Comparison of ENCODE assay signal across 8 cellular contexts in genomic region chr10:96374985-96375830, GRCh38. TPM values are rescaled to one million over a fixed set of nuclear protein-coding genes. Genes with fewer than 3 reads are reported as not detected.
DNase-seq lines count a peak whose midpoint lies in the region; ATAC-seq and TF ChIP-seq lines count a peak whose summit lies in the region.

No MANE protein-coding gene starts in this region.

- H3K27ac ChIP-seq in AG04450 (ENCODE audit: low read depth, low read length) (no peak overlapping the region), coronary artery (no peak overlapping the region)

- CTCF ChIA-PET in AG04450 (lab: Charles Lee), result interaction anchor here (0.6 to 2.3 kb wide), 26 partner anchors 8 to 859 kb away, joined by 3 to 24 read pairs (median 4); partner anchors contain the start of genes TLL2 and ZNF518A

- no peaks in the 10 kb centered on the region for H3K9me3 ChIP-seq in AG04450 (ENCODE audit: control insufficient read depth, insufficient read depth, low read length)

- TF ChIP-seq CTCF in AG04450 (IDR thresholded peaks at IDR 0.05; ENCODE audit: low read depth, low read length) (peak; percentile 95), coronary artery (IDR thresholded peaks at IDR 0.05) (peak; percentile 98)

- peak; percentile 77 for ATAC-seq in GM18867 (IDR thresholded peaks at IDR 0.05; ENCODE audit: unreplicated experiment)
- peak; percentile 75 for ATAC-seq in HG03159 (IDR thresholded peaks at IDR 0.05; ENCODE audit: unreplicated experiment)

- DNase-seq in AG04450 (ENCODE audit: low read depth, low spot score), result peak; percentile 46
- peak; percentile 44 to 86 for DNase-seq in NCI-H446 (lab: John Stamatoyannopoulos, UW)
- DNase-seq in activated CD4-positive, alpha-beta T cell treated with anti-CD3 and anti-CD28 coated beads for 4 hours, result peak; percentile 57 to 69
- peak; percentile 81 for DNase-seq in coronary artery (ENCODE audit: low spot score)
- peak; percentile 96 for DNase-seq in left kidney (ENCODE audit: low read depth, low spot score)
- DNase-seq in stimulated activated CD4-positive, alpha-beta T cell treated with anti-CD3 and anti-CD28 coated beads, Interleukin-2, amount 100 ng/mL, for 24 hours, result peak; percentile 81 to 83

- POLR2A ChIA-PET in AG04450 (lab: Yijun Ruan, JAX), result no interaction called here

- H3K27me3 ChIP-seq in AG04450 (ENCODE audit: control insufficient read depth, insufficient read depth, low read length), result peaks cover 12% of the 10 kb centered on the region

- H3K4me3 ChIP-seq in AG04450 (ENCODE audit: low read depth, low read length), result peak overlapping the region; percentile 53
- H3K4me3 ChIP-seq in coronary artery, result peak overlapping the region; percentile 68

RNA-seq across cellular contexts. Expression of gene OPALIN, which starts 16.4 kb away (rescaled TPM):
- not detected in 2 replicates for polyA plus RNA-seq in AG04450 (2011; rRNA removed)
- polyA minus RNA-seq in AG04450 (2011; rRNA and poly(A)+ RNA removed), result not detected in 2 replicates

Comparison
In these comparisons a context has a peak if more than half of its experiments do, and no peak if none do; other contexts are left out.
1. DNase-seq: peak in every context shown above with its lines; median percentile 96 in left kidney; 82 in stimulated activated CD4-positive, alpha-beta T cell treated with anti-CD3 and anti-CD28 coated beads, Interleukin-2, amount 100 ng/mL, for 24 hours; 81 in coronary artery; 65 in NCI-H446; 63 in activated CD4-positive, alpha-beta T cell treated with anti-CD3 and anti-CD28 coated beads for 4 hours; 46 in AG04450.